Comparison of ENCODE assay signal across 1 cellular context in genomic region chr20:44601801-44602204, GRCh38.
A peak's percentile ranks its signal among the peaks of the same experiment; 100 is the strongest.
TF ChIP-seq lines count a peak whose summit lies in the region.

No MANE protein-coding gene starts in this region.

TF ChIP-seq in SK-N-SH, 30 proteins besides CTCF, POLR2A, EP300 and RAD21 (continued from another document):
- TF ChIP-seq REST (IDR thresholded peaks at IDR 0.05; ENCODE audit: low read depth, low read length): no peak
- TF ChIP-seq CHD2 (IDR thresholded peaks at IDR 0.05; ENCODE audit: low read length, partially characterized antibody): no peak
- TF ChIP-seq TAF1 (IDR thresholded peaks at IDR 0.05; ENCODE audit: borderline replicate concordance, low read depth, low read length): no peak
- TF ChIP-seq MEF2A (IDR thresholded peaks at IDR 0.05; ENCODE audit: borderline replicate concordance, low read depth): 0 out of 2 replicates have a peak, but pooled peaks have one; percentile 8
- TF ChIP-seq RXRA (IDR thresholded peaks at IDR 0.05; ENCODE audit: borderline replicate concordance, low read depth): 0 out of 2 replicates have a peak, but pooled peaks have one; percentile 32
- TF ChIP-seq RFX5 (IDR thresholded peaks at IDR 0.05; ENCODE audit: low read length): no peak
- TF ChIP-seq ZBTB33 (IDR thresholded peaks at IDR 0.05; ENCODE audit: borderline replicate concordance, low read depth): no peak
- TF ChIP-seq USF1 (IDR thresholded peaks at IDR 0.05; ENCODE audit: borderline replicate concordance, low read depth): no peak
TF ChIP-seq in SK-N-SH: peak in this region for 6.
